Comparison of ENCODE assay signal across 1 cellular context in the genomic region with DNA sequence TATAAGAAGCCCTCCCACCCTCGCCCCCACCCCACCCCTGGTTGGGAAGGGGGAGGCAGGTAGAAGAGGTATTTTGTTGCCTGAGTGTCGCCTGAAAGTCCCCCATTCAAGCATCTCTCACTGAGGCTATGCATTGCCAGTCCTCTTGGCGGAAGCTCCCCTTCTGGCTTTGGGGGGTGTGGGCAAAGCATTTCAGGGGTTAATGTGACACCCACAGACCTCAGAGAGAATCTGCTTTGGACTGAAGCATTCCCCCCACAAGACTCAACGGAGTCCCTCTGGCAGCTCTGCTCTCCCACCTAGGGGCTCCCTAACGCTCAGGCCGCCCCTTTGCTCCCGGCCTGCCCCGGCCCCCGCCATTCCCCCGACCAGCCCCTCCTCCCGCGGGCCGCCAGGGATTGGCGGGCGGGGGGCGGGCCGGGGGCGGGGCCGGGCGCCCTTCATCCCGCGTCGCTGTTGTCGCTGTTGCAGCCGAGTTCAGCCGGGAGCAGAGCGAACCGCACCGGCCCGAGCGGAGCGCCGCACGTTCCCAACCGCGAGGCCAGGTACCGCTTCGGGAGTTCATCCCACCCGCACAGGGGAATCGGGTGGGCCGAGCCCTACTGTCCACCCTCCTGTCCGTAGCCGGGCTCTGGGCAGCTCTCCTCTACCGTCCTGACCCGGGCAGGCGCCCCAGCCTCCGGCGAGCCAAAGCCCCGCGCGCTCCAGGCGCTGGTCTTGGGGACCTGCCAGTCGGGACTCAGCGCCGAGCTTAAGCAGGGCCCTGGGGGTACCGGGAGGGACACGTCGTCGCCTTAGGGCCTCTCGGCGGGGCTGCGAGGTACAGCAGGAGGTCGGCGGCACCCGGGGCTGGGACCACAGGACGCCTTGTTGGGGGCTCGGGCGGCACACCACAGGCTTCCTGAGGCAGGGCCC.
TF ChIP-seq lines count a peak whose summit lies in the region.

Gene SLC38A3, plus strand, starts transcription at position 468 of the 915 bp plus-strand sequence. CDS start 8,929 bp downstream, outside the sequence.

TF ChIP-seq in H1, 55 proteins besides CTCF, POLR2A, EP300 and RAD21:
- TF ChIP-seq TAF1 (IDR thresholded peaks at IDR 0.05; ENCODE audit: low read depth, low read length): 0 out of 2 replicates have a peak, but pooled peaks have one; percentile 33
- TF ChIP-seq, protein P1, sequence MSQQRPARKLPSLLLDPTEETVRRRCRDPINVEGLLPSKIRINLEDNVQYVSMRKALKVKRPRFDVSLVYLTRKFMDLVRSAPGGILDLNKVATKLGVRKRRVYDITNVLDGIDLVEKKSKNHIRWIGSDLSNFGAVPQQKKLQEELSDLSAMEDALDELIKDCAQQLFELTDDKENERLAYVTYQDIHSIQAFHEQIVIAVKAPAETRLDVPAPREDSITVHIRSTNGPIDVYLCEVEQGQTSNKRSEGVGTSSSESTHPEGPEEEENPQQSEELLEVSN (IDR thresholded peaks at IDR 0.05): peak; percentile 54; the same call in 1 of the 2 replicates
- TF ChIP-seq CTBP2 (IDR thresholded peaks at IDR 0.05; ENCODE audit: borderline replicate concordance, insufficient read depth, insufficient read length, low read length): no peak
- TF ChIP-seq, protein P2, sequence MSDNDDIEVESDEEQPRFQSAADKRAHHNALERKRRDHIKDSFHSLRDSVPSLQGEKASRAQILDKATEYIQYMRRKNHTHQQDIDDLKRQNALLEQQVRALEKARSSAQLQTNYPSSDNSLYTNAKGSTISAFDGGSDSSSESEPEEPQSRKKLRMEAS (IDR thresholded peaks at IDR 0.05): peak; percentile 37; the same call in 1 of the 2 replicates
- TF ChIP-seq KDM4A (IDR thresholded peaks at IDR 0.05; ENCODE audit: low read depth, low read length, severe bottlenecking): peak; percentile 81
- TF ChIP-seq NRF1 (IDR thresholded peaks at IDR 0.05; ENCODE audit: low read depth, low read length): no peak
- TF ChIP-seq SIN3A (conservative IDR thresholded peaks at IDR 0.05 in 1 of 2, IDR thresholded peaks at IDR 0.05 in 1 of 2; ENCODE audit: low read depth in 1 of 2, low read length in 2 of 2): no peak
